Comparison of ENCODE assay signal across 9 cellular contexts in the genomic region with DNA sequence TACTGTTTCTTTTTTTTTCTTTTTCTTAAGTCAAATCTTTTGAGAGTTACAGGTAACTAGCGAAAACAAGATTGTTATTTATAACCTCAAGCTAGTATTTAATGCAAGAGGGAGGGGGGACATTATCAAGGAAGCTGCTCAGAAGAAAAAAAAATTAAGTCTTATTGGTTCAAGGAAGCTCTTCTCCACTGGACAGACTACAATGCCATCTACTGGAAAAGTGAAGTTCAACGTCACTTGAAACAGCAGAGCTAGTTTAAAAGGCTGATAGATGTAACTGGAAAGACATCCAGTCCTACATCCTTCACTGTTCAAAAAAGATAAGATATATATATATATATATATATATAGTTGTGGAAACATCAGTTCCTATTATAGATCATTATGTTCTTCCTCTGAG.
DNase-seq lines count a peak whose midpoint lies in the region; ATAC-seq and TF ChIP-seq lines count a peak whose summit lies in the region.
"Had no signal": no experiment of that assay in that cellular context is flagged by ENCODE, and none has a peak within 500 bp of the region (broad histone marks: within the 10 kb centered on the region; RNA-seq: fewer than 3 reads in every experiment).

No MANE protein-coding gene starts in this region.

- H3K36me3 ChIP-seq in HEK293 (ENCODE audit: control insufficient read depth in 2 of 2, insufficient read depth in 1 of 2, low read length in 2 of 2): no peaks in the 10 kb centered on the region

- 0 out of 2 replicates have a peak, but pooled peaks cover under 1% of the 10 kb centered on the region for H3K4me1 ChIP-seq in HEK293 (ENCODE audit: control insufficient read depth, insufficient read depth, low read length)

- no peak for ATAC-seq in natural killer cell
- ATAC-seq in HG03108 (IDR thresholded peaks at IDR 0.05; ENCODE audit: unreplicated experiment): no peak
- no peak for ATAC-seq in HG02840 (IDR thresholded peaks at IDR 0.05; ENCODE audit: low FRiP score, unreplicated experiment)

- H3K9me3 Mint-ChIP-seq in chondrocyte (ENCODE audit: low read depth) (no peaks in the 10 kb centered on the region), mesothelial cell of epicardium (no peaks in the 10 kb centered on the region), natural killer cell (no peaks in the 10 kb centered on the region)
- H3K9me3 Mint-ChIP-seq: stimulated activated naive CD8-positive, alpha-beta T cell treated with anti-CD3 and anti-CD28 coated beads, Interleukin-15, Interleukin-2, amounts not matched to agents 100 ng/mL and 50 ng/mL, for 24 hours had no signal

- H3K27ac Mint-ChIP-seq in chondrocyte (ENCODE audit: unreplicated experiment) (no peak overlapping the region), mesothelial cell of epicardium (no peak overlapping the region), natural killer cell (no peak overlapping the region)
- H3K27ac Mint-ChIP-seq: stimulated activated naive CD8-positive, alpha-beta T cell treated with anti-CD3 and anti-CD28 coated beads, Interleukin-15, Interleukin-2, amounts not matched to agents 100 ng/mL and 50 ng/mL, for 24 hours had no signal

- no peak overlapping the region for H3K4me3 Mint-ChIP-seq in chondrocyte (ENCODE audit: unreplicated experiment)
- H3K4me3 Mint-ChIP-seq in mesothelial cell of epicardium: no peak overlapping the region
- no peak overlapping the region for H3K4me3 Mint-ChIP-seq in natural killer cell
- H3K4me3 Mint-ChIP-seq: stimulated activated naive CD8-positive, alpha-beta T cell treated with anti-CD3 and anti-CD28 coated beads, Interleukin-15, Interleukin-2, amounts not matched to agents 100 ng/mL and 50 ng/mL, for 24 hours had no signal

- peak; percentile 61 for DNase-seq in AG20443 (ENCODE audit: low spot score)
- peak; percentile 64 for DNase-seq in NCI-H748 (lab: John Stamatoyannopoulos, UW; ENCODE audit: unreplicated experiment)
- DNase-seq in chondrocyte (ENCODE audit: low spot score): no peak
- DNase-seq in mesothelial cell of epicardium (ENCODE audit: low spot score in 2 of 2, unreplicated experiment in 2 of 2): no peak
- DNase-seq in natural killer cell: no peak

- H3K36me3 Mint-ChIP-seq in chondrocyte (ENCODE audit: low read depth) (no peaks in the 10 kb centered on the region), mesothelial cell of epicardium (no peaks in the 10 kb centered on the region), natural killer cell (no peaks in the 10 kb centered on the region)

- 0 out of 2 replicates have a peak, but pooled peaks have one; percentile 36 for TF ChIP-seq CTCF in HEK293 (tag by site-specific recombination; IDR thresholded peaks at IDR 0.05)
- TF ChIP-seq CTCF in chondrocyte (IDR thresholded peaks at IDR 0.05): peak; percentile 90
- peak; percentile 26 for TF ChIP-seq CTCF in mesothelial cell of epicardium (IDR thresholded peaks at IDR 0.05; ENCODE audit: unreplicated experiment)
- no peak for TF ChIP-seq CTCF in natural killer cell (IDR thresholded peaks at IDR 0.05)

- H3K9me3 ChIP-seq in HEK293 (ENCODE audit: control insufficient read depth, insufficient read depth, low read depth, low read length): no peaks in the 10 kb centered on the region

- H3K4me1 Mint-ChIP-seq in chondrocyte (ENCODE audit: low read depth): no peaks in the 10 kb centered on the region
- peaks cover 20% of the 10 kb centered on the region for H3K4me1 Mint-ChIP-seq in mesothelial cell of epicardium
- H3K4me1 Mint-ChIP-seq in natural killer cell: no peaks in the 10 kb centered on the region

- CTCF ChIA-PET in HEK293 (lab: Yijun Ruan, JAX): interaction anchor here (0.6 to 1.6 kb wide), 40 partner anchors 9 to 1756 kb away, joined by 3 to 12 read pairs (median 4); no protein-coding TSS in a partner anchor

- intact Hi-C loops in natural killer cell (cut with micrococcal nuclease): no loop called here

- H3K27me3 Mint-ChIP-seq in chondrocyte (ENCODE audit: low read depth) (peaks cover 22% of the 10 kb centered on the region), mesothelial cell of epicardium (ENCODE audit: low read depth) (peaks cover 6% of the 10 kb centered on the region), natural killer cell (ENCODE audit: low read depth in 2 of 2) (peaks cover 4 to 8% of the 10 kb centered on the region in 2 donors)

- no peak overlapping the region for H3K4me3 ChIP-seq in HEK293 (ENCODE audit: low read depth, low read length)

- H3K27ac ChIP-seq in HEK293 (ENCODE audit: extremely low read depth, low read depth, low read length): no peak overlapping the region

- POLR2A ChIA-PET in HEK293 (lab: Yijun Ruan, JAX): no interaction called here

TF ChIP-seq in HEK293, 187 proteins besides CTCF, POLR2A, EP300 and RAD21:
- TF ChIP-seq, protein P1, sequence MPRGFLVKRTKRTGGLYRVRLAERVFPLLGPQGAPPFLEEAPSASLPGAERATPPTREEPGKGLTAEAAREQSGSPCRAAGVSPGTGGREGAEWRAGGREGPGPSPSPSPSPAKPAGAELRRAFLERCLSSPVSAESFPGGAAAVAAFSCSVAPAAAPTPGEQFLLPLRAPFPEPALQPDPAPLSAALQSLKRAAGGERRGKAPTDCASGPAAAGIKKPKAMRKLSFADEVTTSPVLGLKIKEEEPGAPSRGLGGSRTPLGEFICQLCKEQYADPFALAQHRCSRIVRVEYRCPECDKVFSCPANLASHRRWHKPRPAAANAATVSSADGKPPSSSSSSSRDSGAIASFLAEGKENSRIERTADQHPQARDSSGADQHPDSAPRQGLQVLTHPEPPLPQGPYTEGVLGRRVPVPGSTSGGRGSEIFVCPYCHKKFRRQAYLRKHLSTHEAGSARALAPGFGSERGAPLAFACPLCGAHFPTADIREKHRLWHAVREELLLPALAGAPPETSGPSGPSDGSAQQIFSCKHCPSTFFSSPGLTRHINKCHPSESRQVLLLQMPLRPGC (tag by site-specific recombination; IDR thresholded peaks at IDR 0.05): no peak
- TF ChIP-seq, protein P2, sequence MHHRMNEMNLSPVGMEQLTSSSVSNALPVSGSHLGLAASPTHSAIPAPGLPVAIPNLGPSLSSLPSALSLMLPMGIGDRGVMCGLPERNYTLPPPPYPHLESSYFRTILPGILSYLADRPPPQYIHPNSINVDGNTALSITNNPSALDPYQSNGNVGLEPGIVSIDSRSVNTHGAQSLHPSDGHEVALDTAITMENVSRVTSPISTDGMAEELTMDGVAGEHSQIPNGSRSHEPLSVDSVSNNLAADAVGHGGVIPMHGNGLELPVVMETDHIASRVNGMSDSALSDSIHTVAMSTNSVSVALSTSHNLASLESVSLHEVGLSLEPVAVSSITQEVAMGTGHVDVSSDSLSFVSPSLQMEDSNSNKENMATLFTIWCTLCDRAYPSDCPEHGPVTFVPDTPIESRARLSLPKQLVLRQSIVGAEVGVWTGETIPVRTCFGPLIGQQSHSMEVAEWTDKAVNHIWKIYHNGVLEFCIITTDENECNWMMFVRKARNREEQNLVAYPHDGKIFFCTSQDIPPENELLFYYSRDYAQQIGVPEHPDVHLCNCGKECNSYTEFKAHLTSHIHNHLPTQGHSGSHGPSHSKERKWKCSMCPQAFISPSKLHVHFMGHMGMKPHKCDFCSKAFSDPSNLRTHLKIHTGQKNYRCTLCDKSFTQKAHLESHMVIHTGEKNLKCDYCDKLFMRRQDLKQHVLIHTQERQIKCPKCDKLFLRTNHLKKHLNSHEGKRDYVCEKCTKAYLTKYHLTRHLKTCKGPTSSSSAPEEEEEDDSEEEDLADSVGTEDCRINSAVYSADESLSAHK (tag by site-specific recombination; IDR thresholded peaks at IDR 0.05): no peak
- TF ChIP-seq, protein P3, sequence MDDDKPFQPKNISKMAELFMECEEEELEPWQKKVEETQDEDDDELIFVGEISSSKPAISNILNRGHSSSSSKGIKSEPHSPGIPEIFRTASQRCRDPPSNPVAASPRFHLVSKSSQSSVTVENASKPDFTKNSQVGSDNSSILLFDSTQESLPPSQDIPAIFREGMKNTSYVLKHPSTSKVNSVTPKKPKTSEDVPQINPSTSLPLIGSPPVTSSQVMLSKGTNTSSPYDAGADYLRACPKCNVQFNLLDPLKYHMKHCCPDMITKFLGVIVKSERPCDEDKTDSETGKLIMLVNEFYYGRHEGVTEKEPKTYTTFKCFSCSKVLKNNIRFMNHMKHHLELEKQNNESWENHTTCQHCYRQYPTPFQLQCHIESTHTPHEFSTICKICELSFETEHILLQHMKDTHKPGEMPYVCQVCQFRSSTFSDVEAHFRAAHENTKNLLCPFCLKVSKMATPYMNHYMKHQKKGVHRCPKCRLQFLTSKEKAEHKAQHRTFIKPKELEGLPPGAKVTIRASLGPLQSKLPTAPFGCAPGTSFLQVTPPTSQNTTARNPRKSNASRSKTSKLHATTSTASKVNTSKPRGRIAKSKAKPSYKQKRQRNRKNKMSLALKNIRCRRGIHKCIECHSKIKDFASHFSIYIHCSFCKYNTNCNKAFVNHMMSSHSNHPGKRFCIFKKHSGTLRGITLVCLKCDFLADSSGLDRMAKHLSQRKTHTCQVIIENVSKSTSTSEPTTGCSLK (tag by site-specific recombination; IDR thresholded peaks at IDR 0.05): no peak
- TF ChIP-seq ZNF654 (tag by site-specific recombination; IDR thresholded peaks at IDR 0.05; ENCODE audit: low read depth) (peak; percentile 80), ZNF155 (tag by site-specific recombination; IDR thresholded peaks at IDR 0.05) (no peak), TRIM28 (IDR thresholded peaks at IDR 0.05; ENCODE audit: borderline replicate concordance, low read length) (no peak)

Comparison
In these comparisons a context has a peak if more than half of its experiments do, and no peak if none do; other contexts are left out.
1. DNase-seq: peak in AG20443 (single experiment) and NCI-H748 (single experiment); none in chondrocyte (single experiment), mesothelial cell of epicardium (0 of 2) and natural killer cell (single experiment).